21 cellular contexts compared by ENCODE assay signal in genomic region chr7:123945938-123946337, GRCh38. TPM values are rescaled to one million over a fixed set of nuclear protein-coding genes. Genes with fewer than 3 reads are reported as not detected.
"Had no signal": no experiment of that assay in that cellular context is flagged by ENCODE, and none has a peak within 500 bp of the region (broad histone marks: within the 10 kb centered on the region; RNA-seq: fewer than 3 reads in every experiment).

No MANE protein-coding gene starts in this region.

- H3K27ac ChIP-seq: coronary artery, pancreas, upper lobe of left lung, uterus had no signal

- H3K4me1 ChIP-seq: pancreas, upper lobe of left lung, uterus had no signal

- H3K4me3 Mint-ChIP-seq: mesothelial cell of epicardium; natural killer cell treated with Interleukin-12 subunit alpha and Interleukin-12 subunit beta and Interleukin-15 and Interleukin-18, amount 100 ng/mL, for 72 hours had no signal

- H3K27ac Mint-ChIP-seq: mesothelial cell of epicardium; natural killer cell treated with Interleukin-12 subunit alpha and Interleukin-12 subunit beta and Interleukin-15 and Interleukin-18, amount 100 ng/mL, for 72 hours; progenitor cell of endocrine pancreas had no signal

- H3K36me3 ChIP-seq: pancreas, upper lobe of left lung, uterus had no signal

- H3K27me3 ChIP-seq: pancreas, upper lobe of left lung, uterus had no signal

- H3K36me3 Mint-ChIP-seq: mesothelial cell of epicardium; natural killer cell treated with Interleukin-12 subunit alpha and Interleukin-12 subunit beta and Interleukin-15 and Interleukin-18, amount 100 ng/mL, for 72 hours had no signal

- H3K9me3 Mint-ChIP-seq: natural killer cell treated with Interleukin-12 subunit alpha and Interleukin-12 subunit beta and Interleukin-15 and Interleukin-18, amount 100 ng/mL, for 72 hours had no signal

- H3K4me1 Mint-ChIP-seq: mesothelial cell of epicardium had no signal

- H3K4me3 ChIP-seq: coronary artery, pancreas, upper lobe of left lung, uterus had no signal

- DNase-seq: effector CD4-positive, alpha-beta T cell; foreskin melanocyte; head of caudate nucleus; hippocampal formation; islet precursor cell; occipital lobe; pancreas; right cardiac atrium; small intestine; stimulated activated CD4-positive, alpha-beta T cell treated with anti-CD3 and anti-CD28 coated beads, Interleukin-12 subunit alpha, Interleukin-12 subunit beta, amount 100 ng/mL, for 4 hours; stimulated activated naive CD4-positive, alpha-beta T cell; upper lobe of left lung; uterus had no signal

- H3K9me3 ChIP-seq: pancreas, upper lobe of left lung, uterus had no signal

- ATAC-seq: left lobe of liver; natural killer cell treated with Interleukin-12 subunit alpha and Interleukin-12 subunit beta and Interleukin-15 and Interleukin-18, amount 100 ng/mL, for 72 hours; pancreas; right cardiac atrium had no signal

- H3K27me3 Mint-ChIP-seq: progenitor cell of endocrine pancreas had no signal

RNA-seq across cellular contexts. Expression of gene SPAM1, which starts 20.9 kb away (rescaled TPM):
- total RNA-seq: dermis microvascular lymphatic vessel endothelial cell; left lobe of liver; lower leg skin; mesothelial cell of epicardium; natural killer cell treated with Interleukin-12 subunit alpha and Interleukin-12 subunit beta and Interleukin-15 and Interleukin-18, amount 100 ng/mL, for 72 hours; occipital lobe; pancreas; progenitor cell of endocrine pancreas; right cardiac atrium; upper lobe of left lung; uterus had no signal
- polyA plus RNA-seq: esophagus, right cardiac atrium had no signal
